In the genomic region with DNA sequence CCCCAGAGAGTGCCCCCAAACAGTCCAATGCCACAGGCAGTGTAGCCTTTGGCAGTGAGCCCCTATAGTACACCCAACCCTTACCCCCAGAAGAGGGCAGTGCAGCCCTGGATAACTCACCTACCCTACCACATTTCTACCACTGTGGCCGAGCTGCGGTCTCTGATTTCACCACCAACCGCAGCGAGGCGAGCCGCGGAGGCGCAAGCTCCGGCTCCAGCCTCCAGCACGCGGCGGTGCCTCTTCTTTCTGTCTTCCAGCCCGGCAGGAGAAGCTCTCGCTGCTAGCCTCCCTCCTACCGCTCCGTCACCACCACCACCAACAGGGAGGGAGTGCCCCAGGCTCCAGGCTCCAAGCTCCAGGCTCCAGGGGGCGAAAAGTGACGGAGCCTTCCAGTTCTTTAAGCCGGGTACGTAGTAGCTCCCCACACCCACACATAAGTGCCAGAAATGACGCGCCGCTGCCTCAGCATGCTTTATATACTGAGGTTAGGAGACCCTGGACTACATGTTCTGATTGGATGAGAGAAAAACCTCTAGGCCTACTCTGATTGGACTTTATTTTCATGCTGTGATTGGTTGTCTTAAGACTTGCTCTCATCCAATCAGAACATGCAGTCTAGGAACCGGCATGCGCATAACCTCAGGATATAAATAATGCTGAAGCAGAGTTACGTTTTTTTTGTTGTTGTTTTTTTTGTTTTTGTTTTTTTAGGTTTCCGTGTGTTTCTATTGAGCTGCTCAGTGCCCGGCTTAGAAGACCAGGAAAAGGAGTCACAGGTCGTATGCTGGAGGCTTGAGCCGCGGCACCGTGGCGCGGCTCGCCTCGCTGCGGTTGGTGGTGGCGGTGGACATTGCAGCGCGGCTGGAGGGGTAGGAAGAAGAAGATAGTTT, we compare ENCODE assay signal across 8 cellular contexts. TPM values are rescaled to one million over a fixed set of nuclear protein-coding genes. Genes with fewer than 3 reads are reported as not detected.
DNase-seq lines count a peak whose midpoint lies in the region; ATAC-seq and TF ChIP-seq lines count a peak whose summit lies in the region.

Gene PCAT7, plus strand, starts transcription at position 645 of the 893 bp plus-strand sequence.

- TF ChIP-seq CTCF in GM12874 (IDR thresholded peaks at IDR 0.05; ENCODE audit: insufficient read depth, low read depth, low read length) (peak; percentile 37), RWPE2 (IDR thresholded peaks at IDR 0.05; ENCODE audit: poor library complexity, severe bottlenecking) (peak; percentile 81)

- H3K36me3 ChIP-seq in RWPE2 (ENCODE audit: low read depth) (peaks cover 4% of the 10 kb centered on the region), mesodermal cell (ENCODE audit: control insufficient read depth, insufficient read depth, low read length) (peaks cover 13% of the 10 kb centered on the region), urinary bladder (ENCODE audit: insufficient read depth) (no peaks in the 10 kb centered on the region)

- peak; percentile 99 for ATAC-seq in RWPE2 (ENCODE audit: low read depth)
- ATAC-seq in GM18520 (IDR thresholded peaks at IDR 0.05; ENCODE audit: unreplicated experiment) = no peak

- no peaks in the 10 kb centered on the region for H3K27me3 ChIP-seq in RWPE2 (ENCODE audit: insufficient read depth, poor library complexity, severe bottlenecking)

- H3K9me3 ChIP-seq in RWPE2 (ENCODE audit: severe bottlenecking) (no peaks in the 10 kb centered on the region), mesodermal cell (ENCODE audit: control insufficient read depth, low read length) (peaks cover 5% of the 10 kb centered on the region)

- H3K27ac ChIP-seq in RWPE2 (ENCODE audit: poor library complexity, severe bottlenecking) (peak within 1 kb of the TSS; percentile 29), mesodermal cell (ENCODE audit: low read depth, low read length, severe bottlenecking) (peak within 1 kb of the TSS; percentile 97), urinary bladder (ENCODE audit: low read depth) (peak within 1 kb of the TSS; percentile 4)

- H3K4me3 ChIP-seq in RWPE2 (ENCODE audit: severe bottlenecking) (peak within 1 kb of the TSS; percentile 46), mesodermal cell (ENCODE audit: extremely low read depth, insufficient read depth, low read length, poor library complexity, severe bottlenecking) (peak within 1 kb of the TSS; percentile 54), urinary bladder (ENCODE audit: low read depth, low read length) (no peak within 1 kb of the TSS)

- peak; percentile 88 for DNase-seq in NCI-H1092 treated with DMSO at 0.1 percent for 48 hours (lab: John Stamatoyannopoulos, UW)
- peak; percentile 75 for DNase-seq in RWPE2 (ENCODE audit: low spot score)
- DNase-seq in dermis blood vessel endothelial cell = peak; percentile 38
- no peak for DNase-seq in globus pallidus (ENCODE audit: low spot score)

- H3K4me1 ChIP-seq in RWPE2 (ENCODE audit: insufficient read depth, poor library complexity, severe bottlenecking) (peaks cover 3% of the 10 kb centered on the region), mesodermal cell (ENCODE audit: control insufficient read depth, insufficient read depth, low read length, poor library complexity, severe bottlenecking) (peaks cover 5% of the 10 kb centered on the region), urinary bladder (ENCODE audit: insufficient read depth) (no peaks in the 10 kb centered on the region)

- WGBS in mesodermal cell (ENCODE audit: insufficient coverage in 2 of 2), 2 experiments = 28 to 45% methylated on average over 14 to 30 of the region's 40 CpGs
- WGBS in urinary bladder = 82% methylated on average over 40 of the region's 40 CpGs

RNA-seq across cellular contexts. Expression of gene PCAT7, which starts in this region (rescaled TPM):
- total RNA-seq in dermis blood vessel endothelial cell (not detected in 2 replicates), urinary bladder (0.05 TPM)
- polyA plus RNA-seq in mesodermal cell (2013, experiment 1 of 2) = 4.6 TPM
- 3.4 TPM for polyA plus RNA-seq in mesodermal cell (2013, experiment 2 of 2)
- 0.06 TPM for polyA plus RNA-seq in urinary bladder

Comparison
In these comparisons a context has a peak if more than half of its experiments do, and no peak if none do; other contexts are left out.
1. Peak in DNase-seq in dermis blood vessel endothelial cell; RNA of the gene not detected or under 1 TPM.
2. H3K27ac ChIP-seq: peak in every context shown above with its lines; median percentile 97 in mesodermal cell; 29 in RWPE2; 4 in urinary bladder.